In genomic region chr3:46119709-46120498, GRCh38 we compare ENCODE assay signal across 25 cellular contexts.
"Had no signal": no experiment of that assay in that cellular context is flagged by ENCODE, and none has a peak within 500 bp of the region (broad histone marks: within the 10 kb centered on the region; RNA-seq: fewer than 3 reads in every experiment).

No MANE protein-coding gene starts in this region.

- H3K4me1 ChIP-seq: left ventricle myocardium inferior, parathyroid adenoma, right atrium auricular region, right lobe of liver had no signal

- H3K4me3 ChIP-seq: left ventricle myocardium inferior, lung, right atrium auricular region, right lobe of liver, smooth muscle cell, tibial nerve, upper lobe of left lung had no signal

- H3K9ac ChIP-seq: parathyroid adenoma had no signal

- H3K9me3 Mint-ChIP-seq: immature natural killer cell; nephron; neural crest cell; stimulated activated naive CD8-positive, alpha-beta T cell treated with anti-CD3 and anti-CD28 coated beads, Interleukin-15, amount 100 ng/mL, for 72 hours had no signal

- H3K79me2 ChIP-seq: parathyroid adenoma had no signal

- H3K9me3 ChIP-seq: left ventricle myocardium inferior, right atrium auricular region, right lobe of liver, tibial nerve, upper lobe of left lung had no signal

- H3K27me3 Mint-ChIP-seq: stimulated activated memory B cell treated with anti-CD40 and anti-IgM and Interleukin-4, amounts not matched to agents 10 μg/mL and 1 μg/mL and 100 μg/mL, for 72 hours had no signal

- H3K27ac Mint-ChIP-seq: memory B cell; naive thymus-derived CD8-positive, alpha-beta T cell; nephron; progenitor cell of endocrine pancreas; stimulated activated memory B cell treated with anti-CD40 and anti-IgM and Interleukin-4, amounts not matched to agents 10 μg/mL and 1 μg/mL and 100 μg/mL, for 72 hours; stimulated activated naive CD8-positive, alpha-beta T cell treated with anti-CD3 and anti-CD28 coated beads, Interleukin-15, amount 100 ng/mL, for 72 hours had no signal

- H3K27ac ChIP-seq: left ventricle myocardium inferior, parathyroid adenoma, right atrium auricular region, right lobe of liver, tibial nerve, upper lobe of left lung had no signal

- H3K36me3 ChIP-seq: left ventricle myocardium inferior, right atrium auricular region, right lobe of liver, tibial nerve, upper lobe of left lung had no signal

- FAIRE-seq: islet of Langerhans had no signal

- H3K27me3 ChIP-seq: right atrium auricular region, right lobe of liver, tibial nerve, upper lobe of left lung had no signal

- H2AFZ ChIP-seq: parathyroid adenoma had no signal

- H3K4me3 Mint-ChIP-seq: immature natural killer cell; memory B cell; naive thymus-derived CD8-positive, alpha-beta T cell; nephron; neural crest cell; stimulated activated memory B cell treated with anti-CD40 and anti-IgM and Interleukin-4, amounts not matched to agents 10 μg/mL and 1 μg/mL and 100 μg/mL, for 72 hours; stimulated activated naive CD8-positive, alpha-beta T cell treated with anti-CD3 and anti-CD28 coated beads, Interleukin-15, amount 100 ng/mL, for 72 hours had no signal

- ATAC-seq: naive thymus-derived CD8-positive, alpha-beta T cell; right lobe of liver; stimulated activated memory B cell treated with anti-CD40 and anti-IgM and Interleukin-4, amounts not matched to agents 10 μg/mL and 1 μg/mL and 100 μg/mL, for 72 hours; stimulated activated naive CD8-positive, alpha-beta T cell treated with anti-CD3 and anti-CD28 coated beads, Interleukin-15, amount 100 ng/mL, for 72 hours had no signal

- H3K4me2 ChIP-seq: smooth muscle cell had no signal

- DNase-seq: hypothalamus; immature natural killer cell; left ventricle myocardium inferior; naive thymus-derived CD8-positive, alpha-beta T cell; occipital lobe; right lobe of liver; stimulated activated CD4-positive, alpha-beta T cell treated with anti-CD3 and anti-CD28 coated beads, Interleukin-1b, Interleukin-23, amount 100 ng/mL, for 48 hours; stimulated activated CD4-positive, alpha-beta T cell treated with anti-CD3 and anti-CD28 coated beads, Interleukin-2, amount 100 ng/mL, for 48 hours; stimulated activated CD4-positive, alpha-beta T cell treated with anti-CD3 and anti-CD28 coated beads, Interleukin-4, amount 100 ng/mL, for 4 hours; stimulated activated CD8-positive, alpha-beta memory T cell treated with anti-CD3 and anti-CD28 coated beads, Interleukin-4, amount 100 ng/mL, for 48 hours; stimulated activated naive CD4-positive, alpha-beta T cell treated with Interleukin-2 at 50 U/mL for 16 hours; stimulated activated naive CD8-positive, alpha-beta T cell treated with anti-CD3 and anti-CD28 coated beads, Interleukin-15, amount 100 ng/mL, for 72 hours; substantia nigra; upper lobe of left lung had no signal

- H3K36me3 Mint-ChIP-seq: memory B cell; naive thymus-derived CD8-positive, alpha-beta T cell; stimulated activated memory B cell treated with anti-CD40 and anti-IgM and Interleukin-4, amounts not matched to agents 10 μg/mL and 1 μg/mL and 100 μg/mL, for 72 hours had no signal

- H3K4me1 Mint-ChIP-seq: neural crest cell; stimulated activated memory B cell treated with anti-CD40 and anti-IgM and Interleukin-4, amounts not matched to agents 10 μg/mL and 1 μg/mL and 100 μg/mL, for 72 hours; stimulated activated naive CD8-positive, alpha-beta T cell treated with anti-CD3 and anti-CD28 coated beads, Interleukin-15, amount 100 ng/mL, for 72 hours had no signal
